ENCODE assay signal across 11 cellular contexts in the genomic region with DNA sequence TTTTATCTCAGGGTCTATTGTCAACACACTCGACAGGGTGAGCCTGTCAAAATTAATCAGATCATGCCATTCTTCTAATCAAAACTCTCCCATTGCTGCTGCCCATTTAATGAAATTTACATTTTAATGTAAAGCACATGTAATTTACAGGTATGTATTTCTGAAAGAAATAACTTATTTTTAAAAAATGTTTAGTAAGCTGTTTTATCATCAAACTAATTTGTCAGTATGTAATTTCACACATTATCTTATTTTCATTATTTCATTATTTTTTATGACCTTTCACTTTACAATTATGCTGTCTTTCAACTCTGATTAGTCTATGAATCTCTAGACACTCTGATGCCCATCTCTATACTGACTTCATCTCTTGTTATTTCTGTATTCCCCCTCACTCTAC.
"Had no signal": no experiment of that assay in that cellular context is flagged by ENCODE, and none has a peak within 500 bp of the region (broad histone marks: within the 10 kb centered on the region; RNA-seq: fewer than 3 reads in every experiment).

No MANE protein-coding gene starts in this region.

- FAIRE-seq: H1, H54 had no signal

- ATAC-seq: GM23338, HCT116 had no signal

- H3K4me3 ChIP-seq: GM23248, GM23338, HAP-1 had no signal

- H3K4me3 Mint-ChIP-seq: GM23338, H9, HFFc6 had no signal

- H2AFZ ChIP-seq: GM23248, GM23338 had no signal

- H3K9ac ChIP-seq: GM23248 had no signal

- H3K9me3 Mint-ChIP-seq: GM23338, H9 had no signal

- H3K27ac ChIP-seq: GM23248 had no signal

- DNase-seq: GM23248, GOT3, H7, H9, HCEC 1CT, HFFc6 had no signal

- H3K4me2 ChIP-seq: GM23338 had no signal

- H3K4me1 ChIP-seq: HAP-1 had no signal

- H3K4me1 Mint-ChIP-seq: GM23338, H9 had no signal

- H3K9me3 ChIP-seq: HAP-1 had no signal

- H3K36me3 ChIP-seq: HAP-1 had no signal

- H3K27ac Mint-ChIP-seq: GM23338, H9, HFFc6 had no signal
